ENCODE assay signal across 20 cellular contexts in genomic region chr12:108807996-108808725, GRCh38. TPM values are rescaled to one million over a fixed set of nuclear protein-coding genes. Genes with fewer than 3 reads are reported as not detected.
DNase-seq lines count a peak whose midpoint lies in the region; ATAC-seq and TF ChIP-seq lines count a peak whose summit lies in the region.
"Had no signal": no experiment of that assay in that cellular context is flagged by ENCODE, and none has a peak within 500 bp of the region (broad histone marks: within the 10 kb centered on the region; RNA-seq: fewer than 3 reads in every experiment).

No MANE protein-coding gene starts in this region.

- CTCF ChIA-PET in CD8-positive, alpha-beta memory T cell (lab: Charles Lee), result interaction anchor here (1.0 to 1.7 kb wide), 5 partner anchors 10 to 243 kb away, joined by 3 to 10 read pairs (median 3); no protein-coding TSS in a partner anchor

- TF ChIP-seq POLR2A in gastroesophageal sphincter (IDR thresholded peaks at IDR 0.05), result no peak

- H3K27me3 ChIP-seq in gastroesophageal sphincter (no peaks in the 10 kb centered on the region), skeletal muscle tissue (ENCODE audit: control insufficient read depth in 3 of 3, insufficient read depth in 3 of 3, low read length in 3 of 3) (no peaks in the 10 kb centered on the region)
- no peaks in the 10 kb centered on the region for H3K27me3 ChIP-seq in CD8-positive, alpha-beta memory T cell (ENCODE audit: insufficient read depth, low read length, poor library complexity, severe bottlenecking)

- H3K4me3 ChIP-seq in gastroesophageal sphincter (no peak overlapping the region), skeletal muscle tissue (ENCODE audit: low read length in 3 of 3) (no peak overlapping the region)
- H3K4me3 ChIP-seq in CD8-positive, alpha-beta memory T cell (ENCODE audit: low read length), result no peak overlapping the region

- peaks cover 3 to 7% of the 10 kb centered on the region in 2 donors for H3K36me3 Mint-ChIP-seq in activated T-cell treated with anti-CD3 and anti-CD28 coated beads, Interleukin-2, amount 50 U/mL, for 72 hours (ENCODE audit: insufficient read depth in 2 of 2)
- peaks cover 0 to 69% (median 18%) of the 10 kb centered on the region in 3 donors for H3K36me3 Mint-ChIP-seq in CD8-positive, alpha-beta memory T cell
- H3K36me3 Mint-ChIP-seq: natural killer cell had no signal

- no peak for ATAC-seq in activated T-cell treated with anti-CD3 and anti-CD28 coated beads, Interleukin-2, amount 50 U/mL, for 72 hours (replicated peaks in 1 of 2)
- ATAC-seq in gastroesophageal sphincter, result no peak
- ATAC-seq: natural killer cell; stimulated activated effector memory CD8-positive, alpha-beta T cell treated with anti-CD3 and anti-CD28 coated beads, Interleukin-12 subunit alpha, Interleukin-12 subunit beta, amount 100 ng/mL, for 72 hours had no signal

- no peak overlapping the region for H3K9ac ChIP-seq in skeletal muscle tissue (ENCODE audit: low read depth in 1 of 3, low read length in 3 of 3)
- H3K9ac ChIP-seq: KMS-11 had no signal

- H3K27me3 Mint-ChIP-seq in activated T-cell treated with anti-CD3 and anti-CD28 coated beads, Interleukin-2, amount 50 U/mL, for 72 hours (ENCODE audit: low read depth), result no peaks in the 10 kb centered on the region
- peaks cover 0 to 2% of the 10 kb centered on the region in 2 donors for H3K27me3 Mint-ChIP-seq in CD8-positive, alpha-beta memory T cell
- H3K27me3 Mint-ChIP-seq: CD4-positive, CD25-positive, alpha-beta regulatory T cell; central memory CD8-positive, alpha-beta T cell had no signal

- WGBS in gastroesophageal sphincter (ENCODE audit: low coverage in 1 of 2), 2 donors, result 83 to 94% methylated on average over 3 of the region's 15 CpGs

- H3K9me3 Mint-ChIP-seq in activated T-cell treated with anti-CD3 and anti-CD28 coated beads, Interleukin-2, amount 50 U/mL, for 72 hours, result no peaks in the 10 kb centered on the region
- H3K9me3 Mint-ChIP-seq in CD8-positive, alpha-beta memory T cell, result no peaks in the 10 kb centered on the region
- H3K9me3 Mint-ChIP-seq: CD4-positive, CD25-positive, alpha-beta regulatory T cell; central memory CD8-positive, alpha-beta T cell; natural killer cell; stimulated activated effector memory CD8-positive, alpha-beta T cell treated with anti-CD3 and anti-CD28 coated beads, Interleukin-12 subunit alpha, Interleukin-12 subunit beta, amount 100 ng/mL, for 72 hours; T-helper 2 cell treated with Interferon-gamma antibody and Interleukin-4, amounts not matched to agents 5 μg/mL and 100 μg/mL, for 36 hours had no signal

- H3K27ac Mint-ChIP-seq in activated T-cell treated with anti-CD3 and anti-CD28 coated beads, Interleukin-2, amount 50 U/mL, for 72 hours, result peak overlapping the region; percentile 38
- H3K27ac Mint-ChIP-seq in CD8-positive, alpha-beta memory T cell, result peak overlapping the region in 2 of 8 donors; percentile 9 to 52
- H3K27ac Mint-ChIP-seq: natural killer cell; T-helper 2 cell treated with Interferon-gamma antibody and Interleukin-4, amounts not matched to agents 5 μg/mL and 100 μg/mL, for 36 hours had no signal

- H3K9me3 ChIP-seq in gastroesophageal sphincter (no peaks in the 10 kb centered on the region), skeletal muscle tissue (ENCODE audit: control insufficient read depth in 3 of 3, low read length in 3 of 3) (no peaks in the 10 kb centered on the region)
- H3K9me3 ChIP-seq in CD8-positive, alpha-beta memory T cell (ENCODE audit: low read length), result no peaks in the 10 kb centered on the region

- H3K27ac ChIP-seq in gastroesophageal sphincter (peak overlapping the region in 3 of 4 donors; percentile 32 to 96 (median 86)), skeletal muscle tissue (ENCODE audit: low read depth, low read length) (peak overlapping the region; percentile 13)
- H3K27ac ChIP-seq in CD8-positive, alpha-beta memory T cell (ENCODE audit: low read depth, low read length), result no peak overlapping the region
- H3K27ac ChIP-seq: KMS-11 had no signal

- H3K36me3 ChIP-seq in gastroesophageal sphincter (peaks cover 0 to 73% of the 10 kb centered on the region in 2 donors), skeletal muscle tissue (ENCODE audit: control insufficient read depth in 3 of 3, insufficient read depth in 3 of 3, low read length in 3 of 3) (peaks cover 47 to 59% (median 56%) of the 10 kb centered on the region in 3 donors)
- peaks cover 16% of the 10 kb centered on the region for H3K36me3 ChIP-seq in CD8-positive, alpha-beta memory T cell (ENCODE audit: insufficient read depth, low read length)

- peaks cover 4% of the 10 kb centered on the region for H3K4me1 Mint-ChIP-seq in activated T-cell treated with anti-CD3 and anti-CD28 coated beads, Interleukin-2, amount 50 U/mL, for 72 hours (ENCODE audit: low read depth)
- H3K4me1 Mint-ChIP-seq in CD8-positive, alpha-beta memory T cell, result peaks cover 3 to 4% (median 4%) of the 10 kb centered on the region in 3 donors
- H3K4me1 Mint-ChIP-seq: central memory CD8-positive, alpha-beta T cell had no signal

- H3K4me3 Mint-ChIP-seq in activated T-cell treated with anti-CD3 and anti-CD28 coated beads, Interleukin-2, amount 50 U/mL, for 72 hours, result no peak overlapping the region
- no peak overlapping the region for H3K4me3 Mint-ChIP-seq in CD8-positive, alpha-beta memory T cell
- H3K4me3 Mint-ChIP-seq: CD4-positive, CD25-positive, alpha-beta regulatory T cell; central memory CD8-positive, alpha-beta T cell; natural killer cell; stimulated activated effector memory CD8-positive, alpha-beta T cell treated with anti-CD3 and anti-CD28 coated beads, Interleukin-12 subunit alpha, Interleukin-12 subunit beta, amount 100 ng/mL, for 72 hours; T-helper 2 cell treated with Interferon-gamma antibody and Interleukin-4, amounts not matched to agents 5 μg/mL and 100 μg/mL, for 36 hours had no signal

- TF ChIP-seq EP300 in gastroesophageal sphincter (IDR thresholded peaks at IDR 0.05), result no peak

- POLR2A ChIA-PET in CD8-positive, alpha-beta memory T cell (lab: Charles Lee), result no interaction called here

- DNase-seq in activated T-cell treated with anti-CD3 and anti-CD28 coated beads, Interleukin-2, amount 50 U/mL, for 72 hours, result no peak
- DNase-seq in activated T-cell treated with anti-CD3 and anti-CD28 coated beads for 4 hours (no peak), NCI-H2171 (lab: John Stamatoyannopoulos, UW) (peak; percentile 72), LoVo (ENCODE audit: low spot score) (no peak)
- no peak for DNase-seq in stimulated activated naive CD4-positive, alpha-beta T cell (lab: John Stamatoyannopoulos, UW)
- DNase-seq in CD8-positive, alpha-beta memory T cell, result no peak
- DNase-seq: ACHN; activated CD4-positive, CD25-positive, alpha-beta regulatory T cell; DND-41; effector CD4-positive, alpha-beta T cell; GOT3; natural killer cell; NCI-H1048 had no signal

- H3K4me1 ChIP-seq in gastroesophageal sphincter, result peaks cover 7 to 61% (median 20%) of the 10 kb centered on the region in 3 donors
- peaks cover 28 to 37% (median 28%) of the 10 kb centered on the region in 3 donors for H3K4me1 ChIP-seq in skeletal muscle tissue (ENCODE audit: control insufficient read depth in 3 of 3, insufficient read depth in 3 of 3, low read length in 3 of 3)
- peaks cover 3% of the 10 kb centered on the region for H3K4me1 ChIP-seq in CD8-positive, alpha-beta memory T cell (ENCODE audit: insufficient read depth, low read length)

- no peak for TF ChIP-seq CTCF in gastroesophageal sphincter (IDR thresholded peaks at IDR 0.05)

RNA-seq across cellular contexts. Expression of gene SSH1, which starts 49.2 kb away (rescaled TPM):
- 10 to 100 TPM; 33.8 to 48.8 TPM for total RNA-seq in activated T-cell treated with anti-CD3 and anti-CD28 coated beads, Interleukin-2, amount 50 U/mL, for 72 hours
- 10 to 100 TPM; 16.2 to 35.0 (median 17.2) TPM for total RNA-seq in gastroesophageal sphincter
- total RNA-seq in skeletal muscle tissue, result 11.0 TPM
- 10 to 100 TPM; 38.4 to 42.4 TPM for total RNA-seq in CD8-positive, alpha-beta memory T cell
- polyA plus RNA-seq in CD8-positive, alpha-beta memory T cell, result 12.0 TPM
